28 cellular contexts compared by ENCODE assay signal in genomic region chr10:48626986-48627731, GRCh38. TPM values are rescaled to one million over a fixed set of nuclear protein-coding genes. Genes with fewer than 3 reads are reported as not detected.
"Had no signal": no experiment of that assay in that cellular context is flagged by ENCODE, and none has a peak within 500 bp of the region (broad histone marks: within the 10 kb centered on the region; RNA-seq: fewer than 3 reads in every experiment).

No MANE protein-coding gene starts in this region.

- H3K9me3 ChIP-seq: breast epithelium, gastrocnemius medialis, left lung, lower lobe of right lung, mucosa of descending colon, right lobe of liver, suprapubic skin, tibial artery, upper lobe of right lung had no signal

- FAIRE-seq: colon had no signal

- H3K4me1 ChIP-seq: breast epithelium, gastrocnemius medialis, left lung, lower lobe of right lung, right lobe of liver, suprapubic skin, tibial artery, upper lobe of right lung had no signal

- ATAC-seq: activated naive CD4-positive, alpha-beta T cell treated with anti-CD3 and anti-CD28 coated beads, Interleukin-2, amount 50 U/mL, for 72 hours; activated T-cell treated with anti-CD3 and anti-CD28 coated beads, Interleukin-2, amount 50 U/mL, for 72 hours; gastrocnemius medialis; left lung; lower lobe of right lung; mucosa of descending colon; stimulated activated memory B cell treated with anti-CD40 and anti-IgM and Interleukin-4, amounts not matched to agents 10 μg/mL and 1 μg/mL and 100 μg/mL, for 72 hours; T-helper 17 cell; upper lobe of right lung; WTC11 had no signal

- H3K27ac ChIP-seq: breast epithelium, dorsolateral prefrontal cortex, gastrocnemius medialis, left lung, lower lobe of right lung, right lobe of liver, skin epidermis, suprapubic skin, tibial artery, upper lobe of right lung had no signal

- H3K4me3 ChIP-seq: breast epithelium, dorsolateral prefrontal cortex, gastrocnemius medialis, left lung, lower lobe of right lung, mucosa of descending colon, right lobe of liver, skin epidermis, suprapubic skin, tibial artery, upper lobe of right lung had no signal

- H3K27me3 ChIP-seq: breast epithelium, dorsolateral prefrontal cortex, gastrocnemius medialis, left lung, right lobe of liver, suprapubic skin, tibial artery, upper lobe of right lung had no signal

- H3K36me3 ChIP-seq: breast epithelium, gastrocnemius medialis, left lung, lower lobe of right lung, right lobe of liver, suprapubic skin, tibial artery, upper lobe of right lung had no signal

- DNase-seq: activated CD4-positive, alpha-beta T cell treated with anti-CD3 and anti-CD28 coated beads for 1 hour; activated naive CD4-positive, alpha-beta T cell; activated T-cell treated with anti-CD3 and anti-CD28 coated beads for 4 hours; activated T-cell treated with anti-CD3 and anti-CD28 coated beads, Interleukin-2, amount 50 U/mL, for 72 hours; dorsolateral prefrontal cortex; effector memory CD4-positive, alpha-beta T cell; gastrocnemius medialis; hippocampal formation; immature natural killer cell; kidney glomerular epithelial cell; left lung; lower lobe of right lung; mucosa of descending colon; posterior cingulate gyrus; right lobe of liver; stimulated activated CD4-positive, alpha-beta T cell treated with anti-CD3 and anti-CD28 coated beads, Interleukin-4, amount 100 ng/mL, for 24 hours; T-helper 17 cell; T1000; upper lobe of right lung had no signal

RNA-seq across cellular contexts. Expression of gene ARHGAP22, which starts 22.3 kb away (rescaled TPM):
- total RNA-seq: activated naive CD4-positive, alpha-beta T cell treated with anti-CD3 and anti-CD28 coated beads, Interleukin-2, amount 50 U/mL, for 72 hours; activated T-cell treated with anti-CD3 and anti-CD28 coated beads, Interleukin-2, amount 50 U/mL, for 72 hours had no signal
- polyA plus RNA-seq: immature natural killer cell had no signal

RNA-seq across cellular contexts. Expression of gene WDFY4, which starts 57.5 kb away (rescaled TPM):
- total RNA-seq: epithelial cell of proximal tubule had no signal
